ENCODE assay signal across 8 cellular contexts in the genomic region with DNA sequence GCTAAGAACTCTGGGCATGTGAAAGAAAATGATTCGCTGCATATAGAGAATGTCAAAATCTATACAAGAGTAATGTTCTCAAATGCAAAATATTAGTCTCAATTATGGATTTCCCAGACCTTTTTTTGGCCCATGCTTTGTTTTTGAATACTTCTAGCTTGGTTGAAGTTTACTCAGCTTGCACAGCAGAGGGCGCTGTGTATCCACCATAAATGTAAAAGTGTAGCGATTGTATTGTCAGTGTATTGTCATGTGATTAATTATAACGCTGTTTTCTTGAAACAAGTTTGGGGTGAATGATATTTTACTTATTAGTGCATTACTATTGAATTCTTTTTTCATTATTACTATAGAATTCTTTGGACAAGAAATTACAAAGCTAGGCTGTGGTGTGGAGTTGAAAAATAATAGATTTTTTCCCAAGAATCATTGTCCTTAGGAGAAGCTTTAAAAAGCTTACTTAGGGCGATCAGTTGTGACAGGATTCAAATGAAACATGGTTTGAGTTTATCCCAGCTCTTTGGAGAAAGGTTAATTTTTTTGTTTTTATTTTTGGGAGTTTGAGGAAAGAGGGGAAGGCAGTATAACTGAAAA.
DNase-seq lines count a peak whose midpoint lies in the region; ATAC-seq and TF ChIP-seq lines count a peak whose summit lies in the region.

No MANE protein-coding gene starts in this region.

- TF ChIP-seq CTCF in DND-41 (IDR thresholded peaks at IDR 0.05; ENCODE audit: borderline replicate concordance, extremely low read depth, low read length, poor library complexity, severe bottlenecking) (peak; percentile 78), glutamatergic neuron (IDR thresholded peaks at IDR 0.05; ENCODE audit: partially characterized antibody, unreplicated experiment) (peak; percentile 96)

- CTCF ChIA-PET in activated naive CD4-positive, alpha-beta T cell treated with anti-CD3 and anti-CD28 coated beads, Interleukin-2, amount 10 ng/mL, durations not matched to agents 7 days and 5 days (lab: Charles Lee), result interaction anchor here (0.9 to 2.0 kb wide), 28 partner anchors 9 to 1219 kb away, joined by 3 to 28 read pairs (median 4); no protein-coding TSS in a partner anchor

- no peak overlapping the region for H3K27ac ChIP-seq in DND-41 (ENCODE audit: low read length)

- peak; percentile 90 for ATAC-seq in DND-41 (ENCODE audit: insufficient read depth, low read depth)
- ATAC-seq in GM21526 (IDR thresholded peaks at IDR 0.05; ENCODE audit: low FRiP score, unreplicated experiment), result peak; percentile 83

- in situ Hi-C loops in SK-MEL-5 (cut with HindIII; ENCODE audit: low pct_unique_long_range_greater_than_20kb, low sequenced_read_pairs), result no loop called here

- H3K27me3 ChIP-seq in DND-41 (ENCODE audit: insufficient read depth, low read length, poor library complexity), result no peaks in the 10 kb centered on the region

- H3K36me3 Mint-ChIP-seq in activated naive CD4-positive, alpha-beta T cell treated with anti-CD3 and anti-CD28 coated beads, Interleukin-2, amount 10 ng/mL, durations not matched to agents 7 days and 5 days, result peaks cover 23% of the 10 kb centered on the region
- no peaks in the 10 kb centered on the region for H3K36me3 Mint-ChIP-seq in glutamatergic neuron (ENCODE audit: unreplicated experiment)

- H3K4me1 Mint-ChIP-seq in activated naive CD4-positive, alpha-beta T cell treated with anti-CD3 and anti-CD28 coated beads, Interleukin-2, amount 10 ng/mL, durations not matched to agents 7 days and 5 days, result peaks cover 4% of the 10 kb centered on the region
- H3K4me1 Mint-ChIP-seq in glutamatergic neuron (ENCODE audit: low read depth, unreplicated experiment), result no peaks in the 10 kb centered on the region

- H3K9me3 ChIP-seq in DND-41 (ENCODE audit: insufficient read depth, low read length, severe bottlenecking), result no peaks in the 10 kb centered on the region

- no peak overlapping the region for H3K4me2 ChIP-seq in DND-41 (ENCODE audit: insufficient read depth, low read length)

- no peaks in the 10 kb centered on the region for H4K20me1 ChIP-seq in DND-41 (ENCODE audit: insufficient read depth, low read length)

- peak; percentile 59 for DNase-seq in DND-41
- peak; percentile 61 for DNase-seq in Jurkat, Clone E6-1 (ENCODE audit: low read depth, low spot score)
- DNase-seq in SK-MEL-5 (ENCODE audit: low read depth, low spot score), result peak; percentile 72
- DNase-seq in activated naive CD4-positive, alpha-beta T cell treated with anti-CD3 and anti-CD28 coated beads, Interleukin-2, amount 10 ng/mL, durations not matched to agents 7 days and 5 days, result peak; percentile 73
- DNase-seq in glutamatergic neuron, result peak; percentile 73
- DNase-seq in retina, result peak; percentile 43
- DNase-seq in OCI-M2 (lab: John Stamatoyannopoulos, UW; ENCODE audit: unreplicated experiment), result no peak

- H3K36me3 ChIP-seq in DND-41 (ENCODE audit: insufficient read depth, low read length), result peaks cover 32% of the 10 kb centered on the region; the same call in 1 of the 2 replicates

- H3K4me3 ChIP-seq in DND-41 (ENCODE audit: low read depth in 1 of 2, low read length in 2 of 2), result no peak overlapping the region
- no peak overlapping the region for H3K4me3 ChIP-seq in Jurkat, Clone E6-1 (ENCODE audit: low read length)

- no peaks in the 10 kb centered on the region for H3K9me3 Mint-ChIP-seq in activated naive CD4-positive, alpha-beta T cell treated with anti-CD3 and anti-CD28 coated beads, Interleukin-2, amount 10 ng/mL, durations not matched to agents 7 days and 5 days
- H3K9me3 Mint-ChIP-seq in glutamatergic neuron (ENCODE audit: unreplicated experiment), result peaks cover 1% of the 10 kb centered on the region

- no peaks in the 10 kb centered on the region for H3K79me2 ChIP-seq in DND-41 (ENCODE audit: insufficient read depth, low read length)

- no peak overlapping the region for H3K9ac ChIP-seq in DND-41 (ENCODE audit: low read depth, low read length)

- no peak overlapping the region for H2AFZ ChIP-seq in DND-41 (ENCODE audit: low read depth, low read length)

- no peak overlapping the region for H3K27ac Mint-ChIP-seq in activated naive CD4-positive, alpha-beta T cell treated with anti-CD3 and anti-CD28 coated beads, Interleukin-2, amount 10 ng/mL, durations not matched to agents 7 days and 5 days
- H3K27ac Mint-ChIP-seq in glutamatergic neuron (ENCODE audit: unreplicated experiment), result peak overlapping the region; percentile 30

- H3K27me3 Mint-ChIP-seq in activated naive CD4-positive, alpha-beta T cell treated with anti-CD3 and anti-CD28 coated beads, Interleukin-2, amount 10 ng/mL, durations not matched to agents 7 days and 5 days, result no peaks in the 10 kb centered on the region
- peaks cover 2% of the 10 kb centered on the region for H3K27me3 Mint-ChIP-seq in glutamatergic neuron (ENCODE audit: unreplicated experiment)

- no peak overlapping the region for H3K4me3 Mint-ChIP-seq in activated naive CD4-positive, alpha-beta T cell treated with anti-CD3 and anti-CD28 coated beads, Interleukin-2, amount 10 ng/mL, durations not matched to agents 7 days and 5 days
- no peak overlapping the region for H3K4me3 Mint-ChIP-seq in glutamatergic neuron (ENCODE audit: unreplicated experiment)

- H3K4me1 ChIP-seq in DND-41 (ENCODE audit: insufficient read depth, low read length), result no peaks in the 10 kb centered on the region
